23 cellular contexts compared by ENCODE assay signal in genomic region chr12:46462641-46463355, GRCh38.
DNase-seq lines count a peak whose midpoint lies in the region; ATAC-seq and TF ChIP-seq lines count a peak whose summit lies in the region.
"Had no signal": no experiment of that assay in that cellular context is flagged by ENCODE, and none has a peak within 500 bp of the region (broad histone marks: within the 10 kb centered on the region; RNA-seq: fewer than 3 reads in every experiment).

No MANE protein-coding gene starts in this region.

- H3K9ac ChIP-seq in parathyroid adenoma (no peak overlapping the region), trophoblast cell (ENCODE audit: low read length) (no peak overlapping the region)
- H3K9ac ChIP-seq: BLaER1 treated with 17β-estradiol and CSF1 and Interleukin-3, amounts not matched to agents 10 nM and 100 nM had no signal

- peak overlapping the region; percentile 74 for H2AFZ ChIP-seq in parathyroid adenoma
- no peak overlapping the region for H2AFZ ChIP-seq in trophoblast cell (ENCODE audit: insufficient read depth, low read length, poor library complexity)

- no peak overlapping the region for H2BK12ac ChIP-seq in trophoblast cell (ENCODE audit: low read length)

- peaks cover 2% of the 10 kb centered on the region for H3K79me1 ChIP-seq in trophoblast cell (ENCODE audit: low read length)

- no peak overlapping the region for H2AK5ac ChIP-seq in trophoblast cell (ENCODE audit: low read length)

- H3K36me3 Mint-ChIP-seq in MCF 10A (ENCODE audit: insufficient read depth, unreplicated experiment) = no peaks in the 10 kb centered on the region
- no peaks in the 10 kb centered on the region for H3K36me3 Mint-ChIP-seq in activated naive CD8-positive, alpha-beta T cell treated with anti-CD3 and anti-CD28 coated beads, Interleukin-2, amount 50 U/mL, for 24 hours (ENCODE audit: low read depth)
- H3K36me3 Mint-ChIP-seq: stimulated activated naive B cell treated with anti-CD40 and anti-IgM and Interleukin-4, amounts not matched to agents 10 μg/mL and 1 μg/mL and 100 μg/mL, for 72 hours had no signal

- no peak overlapping the region for H2BK5ac ChIP-seq in trophoblast cell (ENCODE audit: low read depth, low read length, poor library complexity)

- H3K27me3 ChIP-seq in breast epithelium (no peaks in the 10 kb centered on the region), parathyroid adenoma (ENCODE audit: control insufficient read depth, insufficient read depth, low read length) (no peaks in the 10 kb centered on the region), uterus (no peaks in the 10 kb centered on the region), trophoblast cell (ENCODE audit: insufficient read depth, low read length) (no peaks in the 10 kb centered on the region)
- H3K27me3 ChIP-seq: BLaER1 treated with 17β-estradiol and CSF1 and Interleukin-3, amounts not matched to agents 10 nM and 100 nM; upper lobe of left lung had no signal

- ATAC-seq in activated naive CD8-positive, alpha-beta T cell treated with anti-CD3 and anti-CD28 coated beads, Interleukin-2, amount 50 U/mL, for 24 hours = no peak
- ATAC-seq in HG03108 (IDR thresholded peaks at IDR 0.05; ENCODE audit: unreplicated experiment) = no peak
- ATAC-seq: activated CD8-positive, alpha-beta T cell treated with anti-CD3 and anti-CD28 coated beads, Interleukin-2, amount 10 ng/mL, durations not matched to agents 7 days and 5 days; activated T-cell treated with anti-CD3 and anti-CD28 coated beads, Interleukin-2, amount 50 U/mL, for 4 hours; HepG2; left lobe of liver; stimulated activated naive B cell treated with anti-CD40 and anti-IgM and Interleukin-4, amounts not matched to agents 10 μg/mL and 1 μg/mL and 100 μg/mL, for 72 hours had no signal

- H3K4me3 ChIP-seq in breast epithelium (no peak overlapping the region), parathyroid adenoma (ENCODE audit: low read depth, low read length) (no peak overlapping the region), uterus (no peak overlapping the region), trophoblast cell (ENCODE audit: low read depth, low read length) (no peak overlapping the region)
- H3K4me3 ChIP-seq: BLaER1 treated with 17β-estradiol and CSF1 and Interleukin-3, amounts not matched to agents 10 nM and 100 nM; upper lobe of left lung had no signal

- H4K8ac ChIP-seq in trophoblast cell (ENCODE audit: low read depth, low read length) = no peak overlapping the region

- peaks cover 6% of the 10 kb centered on the region for H3K4me1 Mint-ChIP-seq in MCF 10A (ENCODE audit: insufficient read depth, unreplicated experiment)
- H3K4me1 Mint-ChIP-seq in activated naive CD8-positive, alpha-beta T cell treated with anti-CD3 and anti-CD28 coated beads, Interleukin-2, amount 50 U/mL, for 24 hours = peaks cover 43% of the 10 kb centered on the region

- DNase-seq in breast epithelium (ENCODE audit: low spot score in 2 of 2) (no peak), MCF 10A (ENCODE audit: unreplicated experiment) (no peak), epithelial cell of prostate (ENCODE audit: low read depth, low spot score) (no peak), uterus (no peak), trophoblast cell (no peak)
- DNase-seq in activated naive CD8-positive, alpha-beta T cell treated with anti-CD3 and anti-CD28 coated beads, Interleukin-2, amount 50 U/mL, for 24 hours = no peak
- DNase-seq: activated CD8-positive, alpha-beta T cell treated with anti-CD3 and anti-CD28 coated beads, Interleukin-2, amount 10 ng/mL, durations not matched to agents 7 days and 5 days; activated naive CD4-positive, alpha-beta T cell treated with anti-CD3 and anti-CD28 coated beads for 36 hours; activated T-cell treated with anti-CD3 and anti-CD28 coated beads, Interleukin-2, amount 50 U/mL, for 4 hours; Calu3; HCEC 1CT; NCI-H1417; NCI-H2107; NCI-H510A; nucleus accumbens; stimulated activated naive B cell treated with anti-CD40 and anti-IgM and Interleukin-4, amounts not matched to agents 10 μg/mL and 1 μg/mL and 100 μg/mL, for 72 hours; T1000; upper lobe of left lung had no signal

- H3K4me1 ChIP-seq in breast epithelium (no peaks in the 10 kb centered on the region), parathyroid adenoma (peaks cover 27% of the 10 kb centered on the region), uterus (peaks cover 7 to 26% of the 10 kb centered on the region in 2 donors), trophoblast cell (ENCODE audit: control insufficient read depth in 1 of 2, insufficient read depth in 2 of 2, low read length in 2 of 2) (peaks cover 0 to 5% of the 10 kb centered on the region in 2 experiments)

- no peaks in the 10 kb centered on the region for H3K36me3 ChIP-seq in breast epithelium
- H3K36me3 ChIP-seq in parathyroid adenoma (ENCODE audit: control insufficient read depth, insufficient read depth, low read length) = no peaks in the 10 kb centered on the region
- no peaks in the 10 kb centered on the region for H3K36me3 ChIP-seq in uterus
- H3K36me3 ChIP-seq in trophoblast cell (ENCODE audit: control insufficient read depth in 1 of 2, insufficient read depth in 2 of 2, low read length in 2 of 2) = no peaks in the 10 kb centered on the region
- H3K36me3 ChIP-seq: BLaER1 treated with 17β-estradiol and CSF1 and Interleukin-3, amounts not matched to agents 10 nM and 100 nM; upper lobe of left lung had no signal

- H3K4ac ChIP-seq in trophoblast cell (ENCODE audit: low read depth, low read length) = no peak overlapping the region

- TF ChIP-seq POLR2A in breast epithelium (IDR thresholded peaks at IDR 0.05) (no peak), uterus (IDR thresholded peaks at IDR 0.05) (no peak)

- H3K4me2 ChIP-seq in parathyroid adenoma (ENCODE audit: low read length) (no peak overlapping the region), trophoblast cell (ENCODE audit: low read length) (no peak overlapping the region)
- H3K4me2 ChIP-seq: BLaER1 treated with 17β-estradiol and CSF1 and Interleukin-3, amounts not matched to agents 10 nM and 100 nM had no signal

- no peak overlapping the region for H3K27ac Mint-ChIP-seq in MCF 10A (ENCODE audit: low read depth, unreplicated experiment)
- no peak overlapping the region for H3K27ac Mint-ChIP-seq in activated naive CD8-positive, alpha-beta T cell treated with anti-CD3 and anti-CD28 coated beads, Interleukin-2, amount 50 U/mL, for 24 hours
- H3K27ac Mint-ChIP-seq: activated CD8-positive, alpha-beta T cell treated with anti-CD3 and anti-CD28 coated beads, Interleukin-2, amount 10 ng/mL, durations not matched to agents 7 days and 5 days; activated naive CD4-positive, alpha-beta T cell treated with anti-CD3 and anti-CD28 coated beads for 36 hours; stimulated activated naive B cell treated with anti-CD40 and anti-IgM and Interleukin-4, amounts not matched to agents 10 μg/mL and 1 μg/mL and 100 μg/mL, for 72 hours had no signal

- H3K9me3 ChIP-seq in breast epithelium (no peaks in the 10 kb centered on the region), parathyroid adenoma (ENCODE audit: control insufficient read depth, low read length) (no peaks in the 10 kb centered on the region), uterus (no peaks in the 10 kb centered on the region), trophoblast cell (ENCODE audit: insufficient read depth, low read depth, low read length) (no peaks in the 10 kb centered on the region)
- H3K9me3 ChIP-seq: upper lobe of left lung had no signal

- H3K27me3 Mint-ChIP-seq in MCF 10A (ENCODE audit: insufficient read depth, unreplicated experiment) = no peaks in the 10 kb centered on the region
- no peaks in the 10 kb centered on the region for H3K27me3 Mint-ChIP-seq in activated naive CD8-positive, alpha-beta T cell treated with anti-CD3 and anti-CD28 coated beads, Interleukin-2, amount 50 U/mL, for 24 hours
- H3K27me3 Mint-ChIP-seq: stimulated activated naive B cell treated with anti-CD40 and anti-IgM and Interleukin-4, amounts not matched to agents 10 μg/mL and 1 μg/mL and 100 μg/mL, for 72 hours had no signal

- no CpG with 5 or more reads among the region's 3 CpGs for WGBS in trophoblast cell (ENCODE audit: extremely low coverage, insufficient coverage, insufficient read length)

- POLR2A ChIA-PET in MCF 10A (lab: Yijun Ruan, JAX) = interaction anchor here (1.0 kb wide), 1 partner anchor 21 kb away, joined by 3 read pairs; no protein-coding TSS in a partner anchor

- peak overlapping the region; percentile 62 to 76 for H3K27ac ChIP-seq in breast epithelium
- H3K27ac ChIP-seq in epithelial cell of prostate = peak overlapping the region; percentile 37
- H3K27ac ChIP-seq in parathyroid adenoma = peak overlapping the region; percentile 58
- peak overlapping the region; percentile 72 to 81 for H3K27ac ChIP-seq in uterus
- H3K27ac ChIP-seq in trophoblast cell (ENCODE audit: low read depth, low read length) = no peak overlapping the region
- H3K27ac ChIP-seq: BLaER1 treated with 17β-estradiol and CSF1 and Interleukin-3, amounts not matched to agents 10 nM and 100 nM; upper lobe of left lung had no signal

- no peaks in the 10 kb centered on the region for H3K9me3 Mint-ChIP-seq in MCF 10A (ENCODE audit: unreplicated experiment)
- no peaks in the 10 kb centered on the region for H3K9me3 Mint-ChIP-seq in activated naive CD8-positive, alpha-beta T cell treated with anti-CD3 and anti-CD28 coated beads, Interleukin-2, amount 50 U/mL, for 24 hours
- H3K9me3 Mint-ChIP-seq: activated naive CD4-positive, alpha-beta T cell treated with anti-CD3 and anti-CD28 coated beads for 36 hours; activated T-cell treated with anti-CD3 and anti-CD28 coated beads, Interleukin-2, amount 50 U/mL, for 4 hours; stimulated activated naive B cell treated with anti-CD40 and anti-IgM and Interleukin-4, amounts not matched to agents 10 μg/mL and 1 μg/mL and 100 μg/mL, for 72 hours had no signal

- no peak overlapping the region for H3K18ac ChIP-seq in trophoblast cell (ENCODE audit: low read length)

- H3K14ac ChIP-seq in trophoblast cell (ENCODE audit: low read length) = no peak overlapping the region

- no peak overlapping the region for H3K4me3 Mint-ChIP-seq in MCF 10A (ENCODE audit: unreplicated experiment)
- H3K4me3 Mint-ChIP-seq in activated naive CD8-positive, alpha-beta T cell treated with anti-CD3 and anti-CD28 coated beads, Interleukin-2, amount 50 U/mL, for 24 hours = no peak overlapping the region
- H3K4me3 Mint-ChIP-seq: activated CD8-positive, alpha-beta T cell treated with anti-CD3 and anti-CD28 coated beads, Interleukin-2, amount 10 ng/mL, durations not matched to agents 7 days and 5 days; activated naive CD4-positive, alpha-beta T cell treated with anti-CD3 and anti-CD28 coated beads for 36 hours; activated T-cell treated with anti-CD3 and anti-CD28 coated beads, Interleukin-2, amount 50 U/mL, for 4 hours; stimulated activated naive B cell treated with anti-CD40 and anti-IgM and Interleukin-4, amounts not matched to agents 10 μg/mL and 1 μg/mL and 100 μg/mL, for 72 hours had no signal

- H4K91ac ChIP-seq in trophoblast cell (ENCODE audit: low read depth, low read length) = no peak overlapping the region

- H4K12ac ChIP-seq in trophoblast cell (ENCODE audit: low read depth, low read length) = no peak overlapping the region

- CTCF ChIA-PET in MCF 10A (lab: Yijun Ruan, JAX) = no interaction called here

- no TSS peak for BruUV-seq in MCF 10A (replicated peaks; lab: Mats Ljungman, UMichigan)

- TF ChIP-seq CTCF in breast epithelium (IDR thresholded peaks at IDR 0.05) (no peak), MCF 10A (IDR thresholded peaks at IDR 0.05; ENCODE audit: unreplicated experiment) (no peak), parathyroid adenoma (IDR thresholded peaks at IDR 0.05) (no peak), uterus (IDR thresholded peaks at IDR 0.05) (no peak)

- no peaks in the 10 kb centered on the region for H3K79me2 ChIP-seq in parathyroid adenoma
- no peaks in the 10 kb centered on the region for H3K79me2 ChIP-seq in trophoblast cell (ENCODE audit: control insufficient read depth, insufficient read depth, low read length, poor library complexity)

- intact Hi-C loops in breast epithelium (cut with DNase I; ENCODE audit: low total_unique reads) (no loop called here), MCF 10A (cut with micrococcal nuclease) (no loop called here), uterus (cut with DNase I; ENCODE audit: low total_unique reads) (no loop called here)

- no peak overlapping the region for H2BK120ac ChIP-seq in trophoblast cell (ENCODE audit: insufficient read depth, low read length, poor library complexity)

- H3K23ac ChIP-seq in trophoblast cell (ENCODE audit: low read length) = no peak overlapping the region
